Comparison of ENCODE assay signal across 22 cellular contexts in the genomic region with DNA sequence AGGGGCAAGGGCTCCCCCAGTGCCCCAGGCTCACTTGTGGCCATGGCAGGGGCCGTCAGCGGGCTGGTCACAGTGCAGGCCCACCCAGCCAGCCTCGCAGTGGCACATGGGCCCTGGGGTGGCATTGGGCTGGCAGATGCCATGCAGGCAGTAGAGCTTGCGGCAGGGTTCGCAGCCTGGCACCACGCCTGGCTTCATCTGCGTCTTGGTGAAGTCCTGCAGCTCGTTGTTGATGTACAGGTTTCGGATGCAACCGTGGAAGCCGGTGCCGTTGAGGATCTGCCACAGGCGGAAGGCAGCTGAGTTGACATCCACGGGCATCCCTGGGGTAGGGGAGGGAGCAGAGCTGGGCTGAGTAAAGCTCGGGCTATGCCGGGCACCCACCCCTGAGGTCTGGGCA.
"Had no signal": no experiment of that assay in that cellular context is flagged by ENCODE, and none has a peak within 500 bp of the region (broad histone marks: within the 10 kb centered on the region; RNA-seq: fewer than 3 reads in every experiment).

No MANE protein-coding gene starts in this region.

- H3K9me3 ChIP-seq: sigmoid colon had no signal

- ATAC-seq: foreskin keratinocyte; gastroesophageal sphincter; heart left ventricle; left lobe of liver; natural killer cell; psoas muscle; right cardiac atrium; stimulated activated naive B cell treated with anti-CD40 and anti-IgM and Interleukin-4, amounts not matched to agents 10 μg/mL and 1 μg/mL and 100 μg/mL, for 72 hours had no signal

- H3K36me3 ChIP-seq: esophagus muscularis mucosa, gastroesophageal sphincter, heart left ventricle, neutrophil, sigmoid colon, thoracic aorta, tibial nerve, upper lobe of left lung had no signal

- H3K79me2 ChIP-seq: hepatocyte, parathyroid adenoma had no signal

- H3K27me3 ChIP-seq: esophagus muscularis mucosa, foreskin keratinocyte, gastroesophageal sphincter, heart left ventricle, hepatocyte, neutrophil, sigmoid colon, tibial nerve, upper lobe of left lung had no signal

- H3K4me1 ChIP-seq: esophagus muscularis mucosa, foreskin keratinocyte, gastroesophageal sphincter, heart left ventricle, parathyroid adenoma, psoas muscle, sigmoid colon, tibial nerve, upper lobe of left lung had no signal

- H3K4me2 ChIP-seq: hepatocyte had no signal

- H3K4me3 ChIP-seq: esophagus muscularis mucosa, gastroesophageal sphincter, heart left ventricle, hepatocyte, lung, psoas muscle, sigmoid colon, thoracic aorta, tibial nerve, upper lobe of left lung had no signal

- H3K9ac ChIP-seq: parathyroid adenoma had no signal

- DNase-seq: cortex of kidney; effector CD4-positive, alpha-beta T cell; foreskin keratinocyte; heart left ventricle; kidney glomerular epithelial cell; natural killer cell; psoas muscle; right cardiac atrium; sigmoid colon; stimulated activated CD4-positive, alpha-beta T cell treated with anti-CD3 and anti-CD28 coated beads, Interleukin-15, amount 100 ng/mL, for 24 hours; stimulated activated CD4-positive, alpha-beta T cell treated with anti-CD3 and anti-CD28 coated beads, Interleukin-2, amount 100 ng/mL, for 48 hours; stimulated activated naive B cell treated with anti-CD40 and anti-IgM and Interleukin-4, amounts not matched to agents 10 μg/mL and 1 μg/mL and 100 μg/mL, for 72 hours had no signal

- H3K27ac ChIP-seq: esophagus muscularis mucosa, foreskin keratinocyte, gastroesophageal sphincter, heart left ventricle, hepatocyte, neutrophil, parathyroid adenoma, psoas muscle, sigmoid colon, thoracic aorta, tibial nerve, upper lobe of left lung had no signal

- H2AFZ ChIP-seq: hepatocyte, parathyroid adenoma had no signal
